In genomic region chr2:32614069-32614468, GRCh38 we compare ENCODE assay signal across 14 cellular contexts.
"Had no signal": no experiment of that assay in that cellular context is flagged by ENCODE, and none has a peak within 500 bp of the region (broad histone marks: within the 10 kb centered on the region; RNA-seq: fewer than 3 reads in every experiment).

No MANE protein-coding gene starts in this region.

- H3K9me3 Mint-ChIP-seq: neural crest cell; T-helper 2 cell treated with Interferon-gamma antibody and Interleukin-4, amounts not matched to agents 5 μg/mL and 100 μg/mL, for 36 hours had no signal

- H3K27ac Mint-ChIP-seq: T-helper 2 cell treated with Interferon-gamma antibody and Interleukin-4, amounts not matched to agents 5 μg/mL and 100 μg/mL, for 36 hours had no signal

- H3K27ac ChIP-seq: ascending aorta, colonic mucosa, gastroesophageal sphincter, ovary, tibial artery, vagina had no signal

- H3K36me3 ChIP-seq: ovary had no signal

- H3K27me3 ChIP-seq: ascending aorta, colonic mucosa, gastroesophageal sphincter, ovary, tibial artery, vagina had no signal

- H3K4me1 ChIP-seq: colonic mucosa, gastroesophageal sphincter, vagina had no signal

- DNase-seq: activated CD4-positive, alpha-beta T cell treated with anti-CD3 and anti-CD28 coated beads, Interleukin-2, amount 50 U/mL, for 48 hours; activated CD8-positive, alpha-beta memory T cell treated with anti-CD3 and anti-CD28 coated beads, Interleukin-2, amount 50 U/mL, for 48 hours; colonic mucosa; effector CD4-positive, alpha-beta T cell; left ventricle myocardium superior; ovary; stimulated activated CD4-positive, alpha-beta T cell treated with anti-CD3 and anti-CD28 coated beads, Interleukin-2, amount 100 ng/mL, for 48 hours; tibial artery had no signal

- H3K4me1 Mint-ChIP-seq: neural crest cell had no signal

- H3K4me3 ChIP-seq: ascending aorta, colonic mucosa, gastroesophageal sphincter, ovary, tibial artery, vagina had no signal

- ATAC-seq: activated CD4-positive, CD25-positive, alpha-beta regulatory T cell treated with anti-CD3 and anti-CD28 coated beads, Interleukin-2, amount 50 U/mL, for 24 hours; gastroesophageal sphincter; left ventricle myocardium superior had no signal

- H3K9me3 ChIP-seq: ascending aorta, colonic mucosa, gastroesophageal sphincter, ovary, tibial artery, vagina had no signal

- H3K4me3 Mint-ChIP-seq: neural crest cell; T-helper 2 cell treated with Interferon-gamma antibody and Interleukin-4, amounts not matched to agents 5 μg/mL and 100 μg/mL, for 36 hours had no signal
